Comparison of ENCODE assay signal across 2 cellular contexts in genomic region chr18:24488824-24489493, GRCh38.
TF ChIP-seq lines count a peak whose summit lies in the region.

No MANE protein-coding gene starts in this region.

TF ChIP-seq in IMR-90, 13 proteins besides CTCF, POLR2A, EP300 and RAD21 (continued from another document):
- TF ChIP-seq ELK1 (IDR thresholded peaks at IDR 0.05; ENCODE audit: borderline replicate concordance, low read depth, low read length): no peak
- TF ChIP-seq CHD1 (IDR thresholded peaks at IDR 0.05; ENCODE audit: low read depth, low read length): no peak
- TF ChIP-seq RFX5 (IDR thresholded peaks at IDR 0.05; ENCODE audit: low read depth, low read length): no peak

TF ChIP-seq in neural cell, 6 proteins besides CTCF, POLR2A, EP300 and RAD21 (continued from another document):
- TF ChIP-seq REST (IDR thresholded peaks at IDR 0.05; ENCODE audit: borderline replicate concordance): no peak
